22 cellular contexts compared by ENCODE assay signal in the genomic region with DNA sequence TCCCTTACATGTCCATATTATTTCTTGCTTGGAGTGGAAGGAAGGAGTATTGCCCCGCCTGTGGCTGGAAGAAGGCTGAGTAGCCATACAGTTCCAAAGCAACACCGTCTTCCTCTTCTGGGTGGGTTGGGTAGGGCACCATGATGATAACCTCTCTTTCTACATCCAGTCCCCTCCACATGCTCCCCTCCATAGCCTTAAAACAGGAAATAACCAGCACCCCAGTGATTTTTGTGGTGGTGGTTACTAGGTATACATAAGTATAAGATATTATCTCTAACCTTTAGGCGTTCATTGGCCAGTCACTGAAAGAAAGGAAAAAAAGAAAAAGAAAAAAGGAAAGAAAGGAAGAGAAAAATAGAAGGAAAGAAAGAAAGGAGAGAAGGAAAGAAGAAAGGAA.
DNase-seq lines count a peak whose midpoint lies in the region; ATAC-seq lines count a peak whose summit lies in the region.
"Had no signal": no experiment of that assay in that cellular context is flagged by ENCODE, and none has a peak within 500 bp of the region (broad histone marks: within the 10 kb centered on the region; RNA-seq: fewer than 3 reads in every experiment).

No MANE protein-coding gene starts in this region.

- H3K27ac Mint-ChIP-seq in activated CD4-positive, alpha-beta T cell treated with anti-CD3 and anti-CD28 coated beads for 36 hours = peak overlapping the region; percentile 40
- peak overlapping the region; percentile 69 for H3K27ac Mint-ChIP-seq in stimulated activated naive CD8-positive, alpha-beta T cell treated with anti-CD3 and anti-CD28 coated beads, Interleukin-15, Interleukin-2, amounts not matched to agents 100 ng/mL and 50 ng/mL, for 24 hours
- peak overlapping the region; percentile 93 for H3K27ac Mint-ChIP-seq in activated naive CD8-positive, alpha-beta T cell
- H3K27ac Mint-ChIP-seq in stimulated activated naive CD8-positive, alpha-beta T cell treated with anti-CD3 and anti-CD28 coated beads, Interleukin-15, amount 100 ng/mL, for 72 hours = peak overlapping the region; percentile 52 to 89
- H3K27ac Mint-ChIP-seq: neural progenitor cell had no signal

- CTCF ChIA-PET in activated CD4-positive, alpha-beta T cell treated with anti-CD3 and anti-CD28 coated beads for 36 hours (lab: Charles Lee) = interaction anchor here (0.7 to 1.0 kb wide), 2 partner anchors 13 to 369 kb away, joined by 3 read pairs; no protein-coding TSS in a partner anchor

- H3K27me3 Mint-ChIP-seq in activated CD4-positive, alpha-beta T cell treated with anti-CD3 and anti-CD28 coated beads for 36 hours = no peaks in the 10 kb centered on the region
- no peaks in the 10 kb centered on the region for H3K27me3 Mint-ChIP-seq in stimulated activated naive CD8-positive, alpha-beta T cell treated with anti-CD3 and anti-CD28 coated beads, Interleukin-15, Interleukin-2, amounts not matched to agents 100 ng/mL and 50 ng/mL, for 24 hours
- no peaks in the 10 kb centered on the region for H3K27me3 Mint-ChIP-seq in activated naive CD8-positive, alpha-beta T cell
- H3K27me3 Mint-ChIP-seq in stimulated activated naive CD8-positive, alpha-beta T cell treated with anti-CD3 and anti-CD28 coated beads, Interleukin-15, amount 100 ng/mL, for 72 hours = no peaks in the 10 kb centered on the region

- POLR2A ChIA-PET in activated CD4-positive, alpha-beta T cell treated with anti-CD3 and anti-CD28 coated beads for 36 hours (lab: Charles Lee) = no interaction called here

- no peak for DNase-seq in activated CD4-positive, alpha-beta T cell treated with anti-CD3 and anti-CD28 coated beads for 36 hours
- DNase-seq in activated CD4-positive, alpha-beta T cell treated with anti-CD3 and anti-CD28 coated beads for 4 hours = no peak
- DNase-seq in stimulated activated naive CD8-positive, alpha-beta T cell treated with anti-CD3 and anti-CD28 coated beads, Interleukin-15, Interleukin-2, amounts not matched to agents 100 U/mL and 50 U/mL, for 24 hours = no peak
- DNase-seq in stimulated activated naive CD8-positive, alpha-beta T cell treated with anti-CD3 and anti-CD28 coated beads, Interleukin-15, amount 100 ng/mL, for 72 hours = no peak
- no peak for DNase-seq in AML-193 (lab: John Stamatoyannopoulos, UW)
- DNase-seq: activated CD8-positive, alpha-beta memory T cell treated with anti-CD3 and anti-CD28 coated beads, Interleukin-2, amount 50 U/mL, for 4 hours; activated gamma-delta T cell treated with Interleukin-2 at 50 U/mL for 16 hours; colonic mucosa; effector CD8-positive, alpha-beta T cell; KG1; NCI-H1417; NCI-H2029; NCI-H524 treated with DMSO at 0.1 percent for 48 hours; pancreas; stimulated activated CD4-positive, alpha-beta T cell treated with anti-CD3 and anti-CD28 coated beads, Interleukin-15, amount 100 ng/mL, for 24 hours; stimulated activated CD4-positive, alpha-beta T cell treated with anti-CD3 and anti-CD28 coated beads, Interleukin-4, amount 100 ng/mL, for 4 hours; testis had no signal

- H3K9me3 Mint-ChIP-seq in activated CD4-positive, alpha-beta T cell treated with anti-CD3 and anti-CD28 coated beads for 36 hours (ENCODE audit: low read depth) = peaks cover 2% of the 10 kb centered on the region
- no peaks in the 10 kb centered on the region for H3K9me3 Mint-ChIP-seq in stimulated activated naive CD8-positive, alpha-beta T cell treated with anti-CD3 and anti-CD28 coated beads, Interleukin-15, Interleukin-2, amounts not matched to agents 100 ng/mL and 50 ng/mL, for 24 hours
- H3K9me3 Mint-ChIP-seq in activated naive CD8-positive, alpha-beta T cell (ENCODE audit: low read depth) = peaks cover 4% of the 10 kb centered on the region
- no peaks in the 10 kb centered on the region for H3K9me3 Mint-ChIP-seq in stimulated activated naive CD8-positive, alpha-beta T cell treated with anti-CD3 and anti-CD28 coated beads, Interleukin-15, amount 100 ng/mL, for 72 hours

- H3K4me3 Mint-ChIP-seq in activated CD4-positive, alpha-beta T cell treated with anti-CD3 and anti-CD28 coated beads for 36 hours = no peak overlapping the region
- no peak overlapping the region for H3K4me3 Mint-ChIP-seq in stimulated activated naive CD8-positive, alpha-beta T cell treated with anti-CD3 and anti-CD28 coated beads, Interleukin-15, Interleukin-2, amounts not matched to agents 100 ng/mL and 50 ng/mL, for 24 hours
- H3K4me3 Mint-ChIP-seq in activated naive CD8-positive, alpha-beta T cell = no peak overlapping the region
- peak overlapping the region; percentile 10 to 17 for H3K4me3 Mint-ChIP-seq in stimulated activated naive CD8-positive, alpha-beta T cell treated with anti-CD3 and anti-CD28 coated beads, Interleukin-15, amount 100 ng/mL, for 72 hours
- H3K4me3 Mint-ChIP-seq: neural progenitor cell had no signal

- intact Hi-C loops in activated CD4-positive, alpha-beta T cell treated with anti-CD3 and anti-CD28 coated beads for 36 hours (cut with DNase I, micrococcal nuclease) = loop anchor here in 1 of 2 experiments (5.0 to 10.0 kb wide), 5 partner anchors 48 to 272 kb away; no protein-coding TSS in a partner anchor

- H3K36me3 Mint-ChIP-seq in activated CD4-positive, alpha-beta T cell treated with anti-CD3 and anti-CD28 coated beads for 36 hours (ENCODE audit: low read depth) = no peaks in the 10 kb centered on the region
- H3K36me3 Mint-ChIP-seq in stimulated activated naive CD8-positive, alpha-beta T cell treated with anti-CD3 and anti-CD28 coated beads, Interleukin-15, Interleukin-2, amounts not matched to agents 100 ng/mL and 50 ng/mL, for 24 hours (ENCODE audit: low read depth) = no peaks in the 10 kb centered on the region
- H3K36me3 Mint-ChIP-seq in activated naive CD8-positive, alpha-beta T cell = peaks cover 2% of the 10 kb centered on the region

- no peak for ATAC-seq in activated CD4-positive, alpha-beta T cell treated with anti-CD3 and anti-CD28 coated beads for 36 hours
- ATAC-seq in stimulated activated naive CD8-positive, alpha-beta T cell treated with anti-CD3 and anti-CD28 coated beads, Interleukin-15, Interleukin-2, amounts not matched to agents 100 U/mL and 50 U/mL, for 24 hours = no peak
- ATAC-seq in stimulated activated naive CD8-positive, alpha-beta T cell treated with anti-CD3 and anti-CD28 coated beads, Interleukin-15, amount 100 ng/mL, for 72 hours = no peak
- ATAC-seq in HG02973 (IDR thresholded peaks at IDR 0.05; ENCODE audit: unreplicated experiment) = no peak
- ATAC-seq: left lobe of liver, pancreas had no signal

- H3K4me1 Mint-ChIP-seq in activated CD4-positive, alpha-beta T cell treated with anti-CD3 and anti-CD28 coated beads for 36 hours = peaks cover 78% of the 10 kb centered on the region
- peaks cover 95% of the 10 kb centered on the region for H3K4me1 Mint-ChIP-seq in stimulated activated naive CD8-positive, alpha-beta T cell treated with anti-CD3 and anti-CD28 coated beads, Interleukin-15, Interleukin-2, amounts not matched to agents 100 ng/mL and 50 ng/mL, for 24 hours (ENCODE audit: low read depth)
- H3K4me1 Mint-ChIP-seq in activated naive CD8-positive, alpha-beta T cell (ENCODE audit: low read depth) = peaks cover 92% of the 10 kb centered on the region
- H3K4me1 Mint-ChIP-seq in stimulated activated naive CD8-positive, alpha-beta T cell treated with anti-CD3 and anti-CD28 coated beads, Interleukin-15, amount 100 ng/mL, for 72 hours = peaks cover 96% of the 10 kb centered on the region

Comparison
In these comparisons a context has a peak if more than half of its experiments do, and no peak if none do; other contexts are left out.
1. H3K4me3 Mint-ChIP-seq: peak in stimulated activated naive CD8-positive, alpha-beta T cell treated with anti-CD3 and anti-CD28 coated beads, Interleukin-15, amount 100 ng/mL, for 72 hours (2 of 2); none in activated CD4-positive, alpha-beta T cell treated with anti-CD3 and anti-CD28 coated beads for 36 hours (single experiment), stimulated activated naive CD8-positive, alpha-beta T cell treated with anti-CD3 and anti-CD28 coated beads, Interleukin-15, Interleukin-2, amounts not matched to agents 100 ng/mL and 50 ng/mL, for 24 hours (single experiment) and activated naive CD8-positive, alpha-beta T cell (single experiment).
2. H3K27ac Mint-ChIP-seq: peak in every context shown above with its lines; median percentile 93 in activated naive CD8-positive, alpha-beta T cell; 70 in stimulated activated naive CD8-positive, alpha-beta T cell treated with anti-CD3 and anti-CD28 coated beads, Interleukin-15, amount 100 ng/mL, for 72 hours; 69 in stimulated activated naive CD8-positive, alpha-beta T cell treated with anti-CD3 and anti-CD28 coated beads, Interleukin-15, Interleukin-2, amounts not matched to agents 100 ng/mL and 50 ng/mL, for 24 hours; 40 in activated CD4-positive, alpha-beta T cell treated with anti-CD3 and anti-CD28 coated beads for 36 hours.